14 cellular contexts compared by ENCODE assay signal in genomic region chr9:70004310-70004709, GRCh38. TPM values are rescaled to one million over a fixed set of nuclear protein-coding genes. Genes with fewer than 3 reads are reported as not detected.
"Had no signal": no experiment of that assay in that cellular context is flagged by ENCODE, and none has a peak within 500 bp of the region (broad histone marks: within the 10 kb centered on the region; RNA-seq: fewer than 3 reads in every experiment).

No MANE protein-coding gene starts in this region.

- H3K4me2 ChIP-seq: hepatocyte had no signal

- H3K4me3 ChIP-seq: esophagus muscularis mucosa, hepatocyte, lower lobe of right lung, tibial artery had no signal

- H3K27ac ChIP-seq: esophagus muscularis mucosa, hepatocyte, lower lobe of right lung, tibial artery had no signal

- H3K36me3 ChIP-seq: esophagus muscularis mucosa, lower lobe of right lung, tibial artery had no signal

- H3K4me1 ChIP-seq: lower lobe of right lung, tibial artery had no signal

- H3K9me3 ChIP-seq: esophagus muscularis mucosa, lower lobe of right lung, tibial artery had no signal

- ATAC-seq: stimulated activated effector memory CD8-positive, alpha-beta T cell treated with anti-CD3 and anti-CD28 coated beads, Interleukin-12 subunit alpha, Interleukin-12 subunit beta, amount 100 ng/mL, for 72 hours had no signal

- H2AFZ ChIP-seq: hepatocyte had no signal

- H3K27me3 ChIP-seq: esophagus muscularis mucosa, hepatocyte, tibial artery had no signal

- DNase-seq: activated CD4-positive, alpha-beta T cell treated with anti-CD3 and anti-CD28 coated beads, Interleukin-2, amount 50 U/mL, for 1 hour; activated naive CD4-positive, alpha-beta T cell treated with anti-CD3 and anti-CD28 coated beads, Interleukin-2, amount 10 ng/mL, durations not matched to agents 7 days and 5 days; activated T-cell treated with anti-CD3 and anti-CD28 coated beads for 4 hours; amniotic stem cell; lower lobe of right lung; midbrain; naive B cell; posterior cingulate gyrus; tibial artery had no signal

- H3K79me2 ChIP-seq: hepatocyte had no signal

RNA-seq across cellular contexts. Expression of gene MAMDC2, which starts 39.3 kb away (rescaled TPM):
- total RNA-seq: activated CD8-positive, alpha-beta memory T cell treated with anti-CD3 and anti-CD28 coated beads for 36 hours; activated T-helper 2 cell treated with anti-CD3 and anti-CD28 coated beads, Interferon-gamma antibody, Interleukin-2, Interleukin-4, amounts not matched to agents 10 μg/mL and 5 μg/mL and 100 μg/mL, durations not matched to agents 14 hours and 24 hours and 36 hours had no signal
